36 cellular contexts compared by ENCODE assay signal in genomic region chr4:58617226-58617625, GRCh38.
"Had no signal": no experiment of that assay in that cellular context is flagged by ENCODE, and none has a peak within 500 bp of the region (broad histone marks: within the 10 kb centered on the region; RNA-seq: fewer than 3 reads in every experiment).

No MANE protein-coding gene starts in this region.

- H3K27me3 ChIP-seq: MG63 had no signal

- H3K9me3 ChIP-seq: MG63 had no signal

- DNase-seq: Kasumi-1, MG63, MM.1S, MV-4-11, NCI-H1048, NCI-H1092, NCI-H1092 treated with DMSO at 0.1 percent for 48 hours, NCI-H1105, NCI-H1105 treated with DMSO at 0.1 percent for 48 hours, NCI-H1417, NCI-H1417 treated with DMSO at 0.1 percent for 48 hours, NCI-H1436, NCI-H1436 treated with DMSO at 0.1 percent for 48 hours, NCI-H146, NCI-H1694, NCI-H1694 treated with DMSO at 0.1 percent for 48 hours, NCI-H187, NCI-H187 treated with DMSO at 0.1 percent for 48 hours, NCI-H1930, NCI-H2029, NCI-H2029 treated with DMSO at 0.1 percent for 48 hours, NCI-H2081, NCI-H2081 treated with DMSO at 0.1 percent for 48 hours, NCI-H2107, NCI-H2171, NCI-H2171 treated with DMSO at 0.1 percent for 48 hours, NCI-H2227 treated with DMSO at 0.1 percent for 48 hours, NCI-H226, NCI-H345, NCI-H446, NCI-H446 treated with DMSO at 0.1 percent for 48 hours, NCI-H510A, NCI-H510A treated with DMSO at 0.1 percent for 48 hours, NCI-H524, NCI-H524 treated with DMSO at 0.1 percent for 48 hours, NCI-H526 had no signal

- H3K36me3 ChIP-seq: MG63 had no signal

- H3K4me3 ChIP-seq: MG63 had no signal
